Comparison of ENCODE assay signal across 14 cellular contexts in genomic region chr22:29705651-29706050, GRCh38. TPM values are rescaled to one million over a fixed set of nuclear protein-coding genes. Genes with fewer than 3 reads are reported as not detected.
DNase-seq lines count a peak whose midpoint lies in the region; ATAC-seq, FAIRE-seq and TF ChIP-seq lines count a peak whose summit lies in the region.
"Had no signal": no experiment of that assay in that cellular context is flagged by ENCODE, and none has a peak within 500 bp of the region (broad histone marks: within the 10 kb centered on the region; RNA-seq: fewer than 3 reads in every experiment).

No MANE protein-coding gene starts in this region.

- no peak overlapping the region for H2AFZ ChIP-seq in H1 (ENCODE audit: low read length)
- H2AFZ ChIP-seq: GM23248 had no signal

- no peaks in the 10 kb centered on the region for H3K4me1 ChIP-seq in right cardiac atrium (ENCODE audit: control insufficient read depth, insufficient read depth, low read length)
- H3K4me1 ChIP-seq in H1 (replicated peaks in 1 of 4; ENCODE audit: control insufficient read depth in 3 of 4, insufficient read depth in 4 of 4, low read length in 3 of 4): peaks cover 5 to 53% (median 43%) of the 10 kb centered on the region in 4 experiments
- peaks cover 4% of the 10 kb centered on the region for H3K4me1 ChIP-seq in rectal smooth muscle tissue (ENCODE audit: control insufficient read depth, insufficient read depth, low read length)

- H3K23me2 ChIP-seq in H1 (ENCODE audit: low read depth, low read length): peaks cover 9% of the 10 kb centered on the region; the same call in 1 of the 2 replicates

- no peak overlapping the region for H4K8ac ChIP-seq in H1 (ENCODE audit: extremely low read depth, insufficient read depth, low read length)

- TF ChIP-seq RAD21 in H1 (IDR thresholded peaks at IDR 0.05 in 1 of 2, conservative IDR thresholded peaks at IDR 0.05 in 1 of 2; ENCODE audit: low read depth in 2 of 2, low read length in 2 of 2): no peak

- FAIRE-seq in H1 (lab: Jason Lieb, UNC): no peak
- FAIRE-seq: GM12878, GM18507 had no signal

- ATAC-seq in right cardiac atrium (no peak), HG03460 (IDR thresholded peaks at IDR 0.05; ENCODE audit: unreplicated experiment) (no peak), GM21515 (IDR thresholded peaks at IDR 0.05; ENCODE audit: unreplicated experiment) (no peak), HG02840 (IDR thresholded peaks at IDR 0.05; ENCODE audit: low FRiP score, unreplicated experiment) (no peak)
- ATAC-seq: GM12878 had no signal

- 0 out of 2 replicates have a peak overlapping the region, but pooled peaks have one; percentile 61 for H2BK20ac ChIP-seq in H1 (ENCODE audit: low read length)

- H3K56ac ChIP-seq in H1 (replicated peaks; ENCODE audit: insufficient read length, low read depth, low read length): no peak overlapping the region

- no peak overlapping the region for H3K23ac ChIP-seq in H1 (ENCODE audit: insufficient read length)

- H3K14ac ChIP-seq in H1 (ENCODE audit: insufficient read length): no peak overlapping the region

- H3K4me3 ChIP-seq in right cardiac atrium (ENCODE audit: low read length): no peak overlapping the region
- H3K4me3 ChIP-seq in H1 (ENCODE audit: extremely low read depth in 1 of 4, insufficient read depth in 2 of 4, low read depth in 3 of 4, low read length in 4 of 4): no peak overlapping the region
- H3K4me3 ChIP-seq in rectal smooth muscle tissue (ENCODE audit: low read length): no peak overlapping the region
- H3K4me3 ChIP-seq: GM12878, GM23248 had no signal

- no peaks in the 10 kb centered on the region for H3K9me3 ChIP-seq in right cardiac atrium (ENCODE audit: control insufficient read depth, low read length)
- no peaks in the 10 kb centered on the region for H3K9me3 ChIP-seq in H1 (ENCODE audit: insufficient read depth in 2 of 2, low read depth in 1 of 2, low read length in 1 of 2)

- POLR2A ChIA-PET in H1 (lab: Charles Lee; ENCODE audit: partially characterized antibody): no interaction called here

- H3K4me2 ChIP-seq in H1 (ENCODE audit: insufficient read depth in 1 of 2, low read depth in 2 of 2, low read length in 2 of 2): no peak overlapping the region

- WGBS in right cardiac atrium: 79% methylated on average over 7 of the region's 7 CpGs
- WGBS in H1 (ENCODE audit: extremely low coverage in 1 of 2, insufficient coverage in 1 of 2, insufficient read length in 1 of 2, insufficient replicate concordance in 2 of 2, low coverage in 1 of 2, low lambda C conversion rate in 2 of 2, missing lambda C conversion rate in 1 of 2), 2 experiments: 91% methylated on average over 7 of the region's 7 CpGs; no CpG with 5 or more reads in 1 of the 2 experiments

- no peak overlapping the region for H2BK15ac ChIP-seq in H1 (ENCODE audit: low read length)

- TF ChIP-seq POLR2A in H1 (IDR thresholded peaks at IDR 0.05; ENCODE audit: control extremely low read depth in 1 of 2, low read depth in 2 of 2, low read length in 2 of 2): no peak

- H3K79me1 ChIP-seq in H1 (ENCODE audit: low read depth, low read length): no peaks in the 10 kb centered on the region

- CTCF ChIA-PET in H1 (lab: Charles Lee; ENCODE audit: partially characterized antibody): interaction anchor here (0.9 to 4.5 kb wide), 8 partner anchors 11 to 80 kb away, joined by 3 to 25 read pairs (median 4); no protein-coding TSS in a partner anchor

- no peak for TF ChIP-seq CTCF in H1 (IDR thresholded peaks at IDR 0.05; ENCODE audit: control extremely low read depth in 1 of 3, insufficient read depth in 1 of 3, low read depth in 1 of 3, low read length in 3 of 3)

- intact Hi-C loops in right cardiac atrium (cut with DNase I) (no loop called here), cardiac septum (cut with DNase I) (no loop called here)

- no peak overlapping the region for H2BK12ac ChIP-seq in H1 (ENCODE audit: low read depth, low read length)

- H2BK5ac ChIP-seq in H1 (ENCODE audit: low read depth, low read length): 0 out of 2 replicates have a peak overlapping the region, but pooled peaks have one; percentile 16

- peaks cover 2 to 5% of the 10 kb centered on the region in 2 experiments for H4K20me1 ChIP-seq in H1 (replicated peaks in 1 of 2; ENCODE audit: control insufficient read depth in 1 of 2, insufficient read depth in 2 of 2, low read length in 2 of 2)

- no peak overlapping the region; the same call in 1 of the 2 replicates for H3K18ac ChIP-seq in H1 (ENCODE audit: extremely low read depth, low read length)

- H4K91ac ChIP-seq in H1 (replicated peaks; ENCODE audit: insufficient read length, low read length): no peak overlapping the region

- no peak overlapping the region for H2AK5ac ChIP-seq in H1 (ENCODE audit: low read depth, low read length)

- H3K79me2 ChIP-seq in H1 (ENCODE audit: control insufficient read depth in 1 of 2, insufficient read depth in 2 of 2, low read length in 2 of 2): no peaks in the 10 kb centered on the region

- DNase-seq in right cardiac atrium: peak in 2 of 3 donors; percentile 12 to 53
- DNase-seq in cardiac septum (ENCODE audit: low spot score): no peak
- no peak for DNase-seq in H1 (ENCODE audit: low read depth in 1 of 2, low spot score in 2 of 2)
- DNase-seq: ACHN, GM23248, H9 had no signal

- no peak overlapping the region for H3K9ac ChIP-seq in H1 (replicated peaks in 1 of 4; ENCODE audit: extremely low read depth in 1 of 4, low read depth in 3 of 4, low read length in 3 of 4)
- no peak overlapping the region for H3K9ac ChIP-seq in rectal smooth muscle tissue (ENCODE audit: low read length)
- H3K9ac ChIP-seq: GM23248 had no signal

- H2BK120ac ChIP-seq in H1 (replicated peaks; ENCODE audit: low read depth, low read length): no peak overlapping the region

- H3K36me3 ChIP-seq in H1 (ENCODE audit: control insufficient read depth in 2 of 4, insufficient read depth in 4 of 4, low read length in 3 of 4) (no peaks in the 10 kb centered on the region), rectal smooth muscle tissue (ENCODE audit: control insufficient read depth, insufficient read depth, low read length) (no peaks in the 10 kb centered on the region)

- H4K5ac ChIP-seq in H1 (ENCODE audit: insufficient read length, low read depth, low read length): no peak overlapping the region

- no peak overlapping the region for H3K4ac ChIP-seq in H1 (replicated peaks; ENCODE audit: insufficient read length, low read depth, low read length)

- no peak for TF ChIP-seq EP300 in H1 (IDR thresholded peaks at IDR 0.05; ENCODE audit: borderline replicate concordance in 1 of 2, low read depth in 2 of 2, low read length in 2 of 2)

- H3K27ac ChIP-seq in right cardiac atrium (ENCODE audit: low read length) (no peak overlapping the region), H1 (ENCODE audit: low read depth, low read length) (no peak overlapping the region), rectal smooth muscle tissue (ENCODE audit: low read depth, low read length) (peak overlapping the region; percentile 6)
- H3K27ac ChIP-seq: C4-2B, GM23248 had no signal

- H3K27me3 ChIP-seq in right cardiac atrium (ENCODE audit: control insufficient read depth, insufficient read depth) (no peaks in the 10 kb centered on the region), H1 (replicated peaks in 1 of 4; ENCODE audit: control insufficient read depth in 3 of 4, extremely low read depth in 1 of 4, insufficient read depth in 3 of 4, low read length in 3 of 4) (peaks cover 0 to 27% (median 12%) of the 10 kb centered on the region in 4 experiments; a peak in 3 of 7 replicates), rectal smooth muscle tissue (ENCODE audit: control insufficient read depth, insufficient read depth, low read length) (peaks cover 3% of the 10 kb centered on the region)

TF ChIP-seq in H1, 55 proteins besides CTCF, POLR2A, EP300 and RAD21:
- TF ChIP-seq POU5F1 (IDR thresholded peaks at IDR 0.05; ENCODE audit: low read depth, low read length) (no peak), RNF2 (IDR thresholded peaks at IDR 0.05; ENCODE audit: borderline replicate concordance, low read depth, low read length, missing control alignments, poor library complexity, severe bottlenecking) (no peak), CTBP2 (IDR thresholded peaks at IDR 0.05; ENCODE audit: borderline replicate concordance, insufficient read depth, insufficient read length, low read length) (no peak), SP2 (IDR thresholded peaks at IDR 0.05; ENCODE audit: low read length) (no peak), CHD2 (IDR thresholded peaks at IDR 0.05; ENCODE audit: low read length) (no peak), TBP (IDR thresholded peaks at IDR 0.05; ENCODE audit: low read depth, low read length) (no peak), SIX5 (IDR thresholded peaks at IDR 0.05; ENCODE audit: low read depth, low read length) (no peak)

RNA-seq across cellular contexts. Expression of gene CABP7, which starts 14.2 kb away (rescaled TPM):
- total RNA-seq in right cardiac atrium: not detected
- polyA plus RNA-seq in right cardiac atrium: 0.02 TPM
- not detected for total RNA-seq in cardiac septum
- 0.20 and 0.34 TPM in 2 replicates for total RNA-seq in H1 (2021; fragmentation: NEBNext Ultra II Directional; extraction: Animal tissue kit (Norgen Biotek cat#: 25700))
- 0.36 and 1.0 TPM in 2 replicates for polyA plus RNA-seq in H1 (2011; rRNA removed)
- 0.92 TPM for polyA plus RNA-seq in H1 (2011; cell fraction: cytosol; rRNA removed)
- polyA plus RNA-seq in H1 (2011; cell fraction: nucleus; rRNA removed): 1.5 TPM
- 0.41 to 0.54 TPM (median 0.45 TPM) in 4 replicates for polyA plus RNA-seq in H1 (2012, experiment 1 of 2)
- polyA plus RNA-seq in H1 (2012, experiment 2 of 2): 0.33 TPM
- polyA plus RNA-seq in H1 (2013, experiment 1 of 2): 0.06 TPM
- 0.09 TPM for polyA plus RNA-seq in H1 (2013, experiment 2 of 2)
- polyA minus RNA-seq in H1 (2011; rRNA and poly(A)+ RNA removed): 0.10 and 0.60 TPM in 2 replicates
- 0.51 TPM for polyA minus RNA-seq in H1 (2011; cell fraction: cytosol; rRNA and poly(A)+ RNA removed)
- 0.50 TPM for polyA minus RNA-seq in H1 (2011; cell fraction: nucleus; rRNA and poly(A)+ RNA removed)
- total RNA-seq: CD4-positive, alpha-beta memory T cell; GM23248 had no signal

Comparison
In these comparisons a context has a peak if more than half of its experiments do, and no peak if none do; other contexts are left out.
1. DNase-seq: peak in right cardiac atrium (2 of 3); none in cardiac septum (single experiment) and H1 (0 of 2).